19 cellular contexts compared by ENCODE assay signal in the genomic region with DNA sequence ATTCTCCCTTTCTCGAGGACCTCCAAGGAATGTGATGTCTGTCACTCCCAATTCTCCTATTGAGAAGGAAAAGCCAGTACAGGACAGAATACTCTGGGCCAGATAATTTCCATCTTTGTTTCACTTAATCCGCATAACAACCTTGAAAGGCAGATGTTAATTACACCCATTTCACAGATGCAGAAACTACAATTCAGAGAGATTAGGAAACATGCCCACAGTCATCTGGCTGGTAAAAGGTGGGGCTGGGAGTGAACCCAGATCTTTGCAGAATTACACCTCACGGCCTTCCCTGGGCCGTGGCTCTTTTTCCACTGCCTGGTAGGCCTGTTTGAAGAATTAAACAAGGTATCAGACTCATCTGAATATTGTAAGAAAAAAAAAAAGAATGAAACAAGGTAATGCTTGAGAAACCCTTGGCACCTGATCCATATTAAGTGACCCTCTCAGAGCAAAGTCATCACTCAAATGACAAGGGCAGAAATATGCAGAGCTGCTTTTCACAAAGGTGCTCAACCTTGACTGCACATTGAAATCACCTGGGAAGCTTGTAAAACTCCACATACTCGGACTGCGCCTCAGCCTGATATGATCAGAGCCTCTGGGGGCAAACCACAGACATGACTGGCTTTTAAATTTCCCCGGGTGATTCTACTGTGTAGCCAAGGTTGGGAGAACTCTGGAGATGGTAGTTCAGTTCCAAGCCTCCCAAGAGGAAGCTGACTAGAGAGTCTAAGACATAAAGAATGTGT. TPM values are rescaled to one million over a fixed set of nuclear protein-coding genes. Genes with fewer than 3 reads are reported as not detected.
"Had no signal": no experiment of that assay in that cellular context is flagged by ENCODE, and none has a peak within 500 bp of the region (broad histone marks: within the 10 kb centered on the region; RNA-seq: fewer than 3 reads in every experiment).

No MANE protein-coding gene starts in this region.

- DNase-seq: activated CD4-positive, alpha-beta T cell treated with anti-CD3 and anti-CD28 coated beads, Interleukin-2, amount 50 U/mL, for 48 hours; activated CD4-positive, CD25-positive, alpha-beta regulatory T cell treated with anti-CD3 and anti-CD28 coated beads, Interleukin-2, amount 50 U/mL, for 72 hours; activated CD8-positive, alpha-beta memory T cell treated with anti-CD3 and anti-CD28 coated beads, Interleukin-2, amount 10 ng/mL, durations not matched to agents 7 days and 5 days; activated gamma-delta T cell; activated T-cell treated with anti-CD3 and anti-CD28 coated beads, Interleukin-2, amount 50 U/mL, for 24 hours; amygdala; dorsolateral prefrontal cortex; esophagus squamous epithelium; foreskin fibroblast; head of caudate nucleus; left ventricle myocardium superior; pancreas; uterus had no signal

- ATAC-seq: activated CD8-positive, alpha-beta memory T cell treated with anti-CD3 and anti-CD28 coated beads, Interleukin-2, amount 10 ng/mL, durations not matched to agents 7 days and 5 days; left ventricle myocardium superior had no signal

RNA-seq across cellular contexts. Expression of a gene that starts 16.6 kb away (rescaled TPM):
- total RNA-seq: activated CD8-positive, alpha-beta memory T cell treated with anti-CD3 and anti-CD28 coated beads, Interleukin-2, amount 10 ng/mL, durations not matched to agents 7 days and 5 days; chondrocyte; dorsolateral prefrontal cortex; esophagus squamous epithelium; left ventricle myocardium superior; mesenteric fat pad; neural crest cell; right atrium auricular region; smooth muscle cell; T-helper 2 cell treated with Interferon-gamma antibody and Interleukin-4, amounts not matched to agents 100 ng/mL and 5 ng/mL, for 36 hours; uterus had no signal
